In genomic region chr1:1204425-1204920, GRCh38 we compare ENCODE assay signal across 1 cellular context.
TF ChIP-seq lines count a peak whose summit lies in the region.

No MANE protein-coding gene starts in this region.

TF ChIP-seq in HCT116, 20 proteins besides CTCF, POLR2A, EP300 and RAD21:
- TF ChIP-seq SRF (IDR thresholded peaks at IDR 0.05; ENCODE audit: low read depth), result no peak
- TF ChIP-seq SIN3A (IDR thresholded peaks at IDR 0.05; ENCODE audit: low read depth), result no peak
- TF ChIP-seq CBX3 (IDR thresholded peaks at IDR 0.05; ENCODE audit: low read depth), result no peak
- no peak for TF ChIP-seq POLR2AphosphoS5 (IDR thresholded peaks at IDR 0.05; ENCODE audit: low read depth, low read length)
- no peak for TF ChIP-seq ZFX (IDR thresholded peaks at IDR 0.05)
- no peak for TF ChIP-seq EZH2 (IDR thresholded peaks at IDR 0.05)
- TF ChIP-seq YY1 (IDR thresholded peaks at IDR 0.05; ENCODE audit: extremely low read depth, insufficient replicate concordance, low read depth, low read length), result no peak
- TF ChIP-seq FOSL1 (IDR thresholded peaks at IDR 0.05; ENCODE audit: low read depth), result no peak
- no peak for TF ChIP-seq MAX (IDR thresholded peaks at IDR 0.05)
- TF ChIP-seq ATF3 (IDR thresholded peaks at IDR 0.05), result no peak
- no peak for TF ChIP-seq ZBTB33 (IDR thresholded peaks at IDR 0.05; ENCODE audit: extremely low read depth, insufficient replicate concordance, low read length)
- TF ChIP-seq ELF1 (IDR thresholded peaks at IDR 0.05; ENCODE audit: borderline replicate concordance, low read depth), result no peak
- TF ChIP-seq CEBPB (IDR thresholded peaks at IDR 0.05; ENCODE audit: low read depth), result no peak
- TF ChIP-seq EZH2phosphoT487 (IDR thresholded peaks at IDR 0.05; ENCODE audit: borderline replicate concordance), result no peak
- no peak for TF ChIP-seq SP1 (IDR thresholded peaks at IDR 0.05; ENCODE audit: low read depth)
TF ChIP-seq in HCT116: peak in this region for 0.
